In the genomic region with DNA sequence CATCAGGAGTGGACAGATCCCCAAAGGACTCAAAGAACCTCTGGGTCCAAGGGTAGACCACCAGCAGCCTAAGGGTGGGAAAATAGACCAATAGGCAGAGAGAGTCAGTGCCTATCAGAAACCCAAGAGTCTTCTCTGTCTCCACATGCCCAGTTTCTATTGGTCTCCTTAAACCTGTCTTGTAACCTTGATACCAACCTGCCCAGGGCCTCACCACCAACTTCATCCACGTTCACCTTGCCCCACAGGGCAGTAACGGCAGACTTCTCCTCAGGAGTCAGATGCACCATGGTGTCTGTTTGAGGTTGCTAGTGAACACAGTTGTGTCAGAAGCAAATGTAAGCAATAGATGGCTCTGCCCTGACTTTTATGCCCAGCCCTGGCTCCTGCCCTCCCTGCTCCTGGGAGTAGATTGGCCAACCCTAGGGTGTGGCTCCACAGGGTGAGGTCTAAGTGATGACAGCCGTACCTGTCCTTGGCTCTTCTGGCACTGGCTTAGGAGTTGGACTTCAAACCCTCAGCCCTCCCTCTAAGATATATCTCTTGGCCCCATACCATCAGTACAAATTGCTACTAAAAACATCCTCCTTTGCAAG, we compare ENCODE assay signal across 13 cellular contexts. TPM values are rescaled to one million over a fixed set of nuclear protein-coding genes. Genes with fewer than 3 reads are reported as not detected.
DNase-seq lines count a peak whose midpoint lies in the region; ATAC-seq and TF ChIP-seq lines count a peak whose summit lies in the region.
"Had no signal": no experiment of that assay in that cellular context is flagged by ENCODE, and none has a peak within 500 bp of the region (broad histone marks: within the 10 kb centered on the region; RNA-seq: fewer than 3 reads in every experiment).

A gene (minus strand): TSS at position 340 of the 596 bp plus-strand sequence. CDS start 50 bp downstream, at position 290.

- H3K4me1 ChIP-seq in right cardiac atrium (ENCODE audit: control insufficient read depth, insufficient read depth, low read length) (no peaks in the 10 kb centered on the region), stomach (no peaks in the 10 kb centered on the region)
- H3K4me1 ChIP-seq: A549, HAP-1 had no signal

- TF ChIP-seq EP300 in stomach (IDR thresholded peaks at IDR 0.05), result no peak

- H3K9me3 ChIP-seq in right cardiac atrium (ENCODE audit: control insufficient read depth, low read length) (no peaks in the 10 kb centered on the region), stomach (no peaks in the 10 kb centered on the region), MG63 (no peaks in the 10 kb centered on the region)
- H3K9me3 ChIP-seq: A549, HAP-1 had no signal

- H3K4me3 ChIP-seq in right cardiac atrium (ENCODE audit: low read length), result no peak within 1 kb of the TSS
- no peak within 1 kb of the TSS for H3K4me3 ChIP-seq in stomach
- H3K4me3 ChIP-seq in MG63, result no peak within 1 kb of the TSS
- H3K4me3 ChIP-seq: A549, HAP-1 had no signal

- H3K27me3 ChIP-seq in right cardiac atrium (ENCODE audit: control insufficient read depth, insufficient read depth) (no peaks in the 10 kb centered on the region), stomach (no peaks in the 10 kb centered on the region), MG63 (no peaks in the 10 kb centered on the region)

- 80% methylated on average over 3 of the region's 3 CpGs for WGBS in right cardiac atrium
- WGBS in stomach, 5 donors, result 70 to 85% (median 78%) methylated on average over 3 of the region's 3 CpGs

- no peak for ATAC-seq in right cardiac atrium
- ATAC-seq: A549 had no signal

- no peaks in the 10 kb centered on the region for H3K36me3 ChIP-seq in stomach
- no peaks in the 10 kb centered on the region for H3K36me3 ChIP-seq in MG63
- H3K36me3 ChIP-seq: HAP-1 had no signal

- TF ChIP-seq CTCF in stomach (IDR thresholded peaks at IDR 0.05), result no peak

- intact Hi-C loops in right cardiac atrium (cut with DNase I) (no loop called here), stomach (cut with DNase I; ENCODE audit: low total_unique reads) (no loop called here)

- no peak for TF ChIP-seq POLR2A in stomach (IDR thresholded peaks at IDR 0.05)

- peak; percentile 35 for DNase-seq in NCI-H1105 treated with DMSO at 0.1 percent for 48 hours (lab: John Stamatoyannopoulos, UW)
- no peak for DNase-seq in NCI-H1105 (lab: John Stamatoyannopoulos, UW)
- DNase-seq in SKM-1 (lab: John Stamatoyannopoulos, UW; ENCODE audit: unreplicated experiment), result peak; percentile 26
- no peak for DNase-seq in right cardiac atrium
- DNase-seq in stomach, result no peak
- DNase-seq in MG63, result no peak
- no peak for DNase-seq in dermis blood vessel endothelial cell
- no peak for DNase-seq in NCI-H1417 (lab: John Stamatoyannopoulos, UW)
- DNase-seq: activated CD4-positive, alpha-beta T cell treated with anti-CD3 and anti-CD28 coated beads, Interleukin-2, amount 10 ng/mL, durations not matched to agents 7 days and 5 days; NCI-H69; stimulated activated naive CD4-positive, alpha-beta T cell had no signal

- H3K27ac ChIP-seq in right cardiac atrium (ENCODE audit: low read length) (no peak within 1 kb of the TSS), stomach (no peak within 1 kb of the TSS)
- H3K27ac ChIP-seq: A549 had no signal

RNA-seq across cellular contexts. Expression of the gene that starts here (rescaled TPM):
- total RNA-seq in right cardiac atrium, result 100 to 1,000 TPM in 2 of 4 donors, 10 to 100 TPM in 2; 63.4 to 190 (median 100) TPM
- 3.0 TPM for polyA plus RNA-seq in right cardiac atrium
- total RNA-seq in stomach, result 1,000 to 10,000 TPM in 1 of 5 donors, 100 to 1,000 TPM in 1, 10 to 100 TPM in 1, 1 to 10 TPM in 2; 2.9 to 1,619 (median 29.5) TPM
- polyA plus RNA-seq in stomach, result 10 to 100 TPM in 2 of 3 donors, 1 to 10 TPM in 1; 3.1 to 15.1 (median 13.0) TPM
- total RNA-seq in MG63 (2014; rRNA removed; shearing (Covaris generic); ENCODE audit: low replicate concordance), result not detected in 2 replicates
- total RNA-seq in dermis blood vessel endothelial cell, result not detected in 2 replicates
- total RNA-seq: activated CD4-positive, alpha-beta T cell treated with anti-CD3 and anti-CD28 coated beads, Interleukin-2, amount 10 ng/mL, durations not matched to agents 7 days and 5 days had no signal
- polyA plus RNA-seq: A549 had no signal

Comparison
In these comparisons a context has a peak if more than half of its experiments do, and no peak if none do; other contexts are left out.
1. DNase-seq: peak in NCI-H1105 treated with DMSO at 0.1 percent for 48 hours (single experiment) and SKM-1 (single experiment); none in NCI-H1105 (single experiment), right cardiac atrium (0 of 3), stomach (single experiment), MG63 (single experiment), dermis blood vessel endothelial cell (single experiment) and NCI-H1417 (0 of 3).